8 cellular contexts compared by ENCODE assay signal in genomic region chr19:18291590-18292459, GRCh38. TPM values are rescaled to one million over a fixed set of nuclear protein-coding genes. Genes with fewer than 3 reads are reported as not detected.
DNase-seq lines count a peak whose midpoint lies in the region; ATAC-seq and TF ChIP-seq lines count a peak whose summit lies in the region.

No MANE protein-coding gene starts in this region.

- peak overlapping the region; percentile 94 for H3K9ac ChIP-seq in GM23248

- no peaks in the 10 kb centered on the region for H3K79me2 ChIP-seq in GM23248 (ENCODE audit: insufficient read depth)

- peaks cover 17% of the 10 kb centered on the region for H3F3A ChIP-seq in GM23248 (ENCODE audit: insufficient read depth)

- H3K4me2 ChIP-seq in GM23248 (ENCODE audit: unreplicated experiment), result peak overlapping the region; percentile 92

- POLR2A ChIA-PET in activated CD4-positive, alpha-beta memory T cell treated with anti-CD3 and anti-CD28 coated beads, Interleukin-2, amount 10 ng/mL, durations not matched to agents 7 days and 5 days (lab: Charles Lee), result interaction anchor here (0.9 to 7.0 kb wide), 11 partner anchors 11 to 627 kb away, joined by 3 to 691 read pairs (median 5); partner anchors contain the start of genes COPE, DDX49, JUND and LSM4

- CTCF ChIA-PET in activated CD4-positive, alpha-beta memory T cell treated with anti-CD3 and anti-CD28 coated beads, Interleukin-2, amount 10 ng/mL, durations not matched to agents 7 days and 5 days (lab: Charles Lee), result interaction anchor here (1.2 to 6.5 kb wide), 6 partner anchors 9 to 31 kb away, joined by 3 to 176 read pairs (median 8); partner anchors contain the start of genes JUND and LSM4

- DNase-seq in DMS53 treated with DMSO at 0.1 percent for 48 hours (lab: John Stamatoyannopoulos, UW; ENCODE audit: unreplicated experiment) (peak; percentile 22), GM23248 (peak; percentile 86), NCI-H2196 (lab: John Stamatoyannopoulos, UW; ENCODE audit: unreplicated experiment) (peak; percentile 65), lung (ENCODE audit: low spot score) (peak; percentile 90), HPDE6-E6E7 (ENCODE audit: extremely low spot score) (no peak)
- DNase-seq in activated CD4-positive, alpha-beta memory T cell treated with anti-CD3 and anti-CD28 coated beads, Interleukin-2, amount 10 ng/mL, durations not matched to agents 7 days and 5 days, result peak; percentile 90
- DNase-seq in effector CD4-positive, alpha-beta T cell, result peak; percentile 66
- DNase-seq in stimulated activated CD8-positive, alpha-beta memory T cell treated with anti-CD3 and anti-CD28 coated beads, Interleukin-12 subunit alpha, Interleukin-12 subunit beta, amount 100 ng/mL, for 1 hour (ENCODE audit: low read depth), result peak; percentile 70

- H3K36me3 ChIP-seq in GM23248 (ENCODE audit: low read depth) (no peaks in the 10 kb centered on the region), lung (ENCODE audit: control insufficient read depth in 2 of 2, insufficient read depth in 2 of 2, low read length in 2 of 2) (no peaks in the 10 kb centered on the region)

- H3K4me1 Mint-ChIP-seq in activated CD4-positive, alpha-beta memory T cell treated with anti-CD3 and anti-CD28 coated beads, Interleukin-2, amount 10 ng/mL, durations not matched to agents 7 days and 5 days, result peaks cover 79% of the 10 kb centered on the region

- H3K27me3 Mint-ChIP-seq in activated CD4-positive, alpha-beta memory T cell treated with anti-CD3 and anti-CD28 coated beads, Interleukin-2, amount 10 ng/mL, durations not matched to agents 7 days and 5 days, result no peaks in the 10 kb centered on the region

- H3K9me3 ChIP-seq in GM23248 (ENCODE audit: low read depth), result no peaks in the 10 kb centered on the region
- H3K9me3 ChIP-seq in lung (ENCODE audit: control insufficient read depth in 2 of 2, insufficient read depth in 1 of 2, low read length in 1 of 2), result no peaks in the 10 kb centered on the region

- no peaks in the 10 kb centered on the region for H3K9me3 Mint-ChIP-seq in activated CD4-positive, alpha-beta memory T cell treated with anti-CD3 and anti-CD28 coated beads, Interleukin-2, amount 10 ng/mL, durations not matched to agents 7 days and 5 days

- H3K4me3 ChIP-seq in GM23248 (peak overlapping the region; percentile 72), lung (peak overlapping the region; percentile 69)

- H3K27me3 ChIP-seq in GM23248 (replicated peaks; ENCODE audit: insufficient read depth) (no peaks in the 10 kb centered on the region), lung (ENCODE audit: control insufficient read depth, insufficient read depth) (no peaks in the 10 kb centered on the region)

- H3K4me3 Mint-ChIP-seq in activated CD4-positive, alpha-beta memory T cell treated with anti-CD3 and anti-CD28 coated beads, Interleukin-2, amount 10 ng/mL, durations not matched to agents 7 days and 5 days, result peak overlapping the region; percentile 96

- 0 to 1% methylated on average over 22 to 65 of the region's 75 CpGs for WGBS in GM23248 (ENCODE audit: low coverage in 1 of 2, low lambda C conversion rate in 2 of 2, missing lambda C conversion rate in 2 of 2), 2 experiments
- WGBS in lung, 2 donors, result 0 to 1% methylated on average over 47 to 75 of the region's 75 CpGs

- H3K9me2 ChIP-seq in GM23248 (ENCODE audit: insufficient read depth), result no peaks in the 10 kb centered on the region

- H2AFZ ChIP-seq in GM23248, result peak overlapping the region; percentile 63

- H3K27ac ChIP-seq in GM23248, result peak overlapping the region; percentile 88
- peak overlapping the region; percentile 96 for H3K27ac ChIP-seq in lung (ENCODE audit: low read depth in 1 of 2, low read length in 1 of 2)

- H3K4me1 ChIP-seq in GM23248 (ENCODE audit: insufficient read depth) (peaks cover 12% of the 10 kb centered on the region; the same call in 1 of the 2 replicates), lung (ENCODE audit: control insufficient read depth in 2 of 2, insufficient read depth in 2 of 2, low read length in 2 of 2) (peaks cover 0 to 4% of the 10 kb centered on the region in 2 donors)

- TF ChIP-seq CTCF in lung (IDR thresholded peaks at IDR 0.05; ENCODE audit: control extremely low read depth, extremely low read depth), result no peak

- peak overlapping the region; percentile 97 for H3K27ac Mint-ChIP-seq in activated CD4-positive, alpha-beta memory T cell treated with anti-CD3 and anti-CD28 coated beads, Interleukin-2, amount 10 ng/mL, durations not matched to agents 7 days and 5 days

- peak; percentile 75 for ATAC-seq in lung (ENCODE audit: insufficient read depth, low FRiP score)

- H3K36me3 Mint-ChIP-seq in activated CD4-positive, alpha-beta memory T cell treated with anti-CD3 and anti-CD28 coated beads, Interleukin-2, amount 10 ng/mL, durations not matched to agents 7 days and 5 days (ENCODE audit: low read depth), result peaks cover 31% of the 10 kb centered on the region

- no peaks in the 10 kb centered on the region for H4K20me1 ChIP-seq in GM23248 (ENCODE audit: insufficient read depth)

- in situ Hi-C loops in GM23248 (cut with MboI), result no loop called here

RNA-seq across cellular contexts. Expression of gene JUND, which starts 10.4 kb away (rescaled TPM):
- total RNA-seq in GM23248 (2014; rRNA removed; shearing (Covaris generic)), result 123 and 172 TPM in 2 replicates
- polyA plus RNA-seq in GM23248 (2016; fragmentation: Nextera tagmentation; extraction: Ambion mirVana), result 15.3 and 17.9 TPM in 2 replicates
- total RNA-seq in activated CD4-positive, alpha-beta memory T cell treated with anti-CD3 and anti-CD28 coated beads, Interleukin-2, amount 10 ng/mL, durations not matched to agents 7 days and 5 days, result 100 to 1,000 TPM; 390 to 402 TPM
- 100 to 1,000 TPM; 209 to 290 TPM for total RNA-seq in lung
- polyA plus RNA-seq in lung, result 100 to 1,000 TPM; 161 to 204 TPM

RNA-seq across cellular contexts. Expression of gene IQCN, which starts 17.6 kb away (rescaled TPM):
- 0.11 and 0.25 TPM in 2 replicates for total RNA-seq in GM23248 (2014; rRNA removed; shearing (Covaris generic))
- polyA plus RNA-seq in GM23248 (2016; fragmentation: Nextera tagmentation; extraction: Ambion mirVana), result 0.16 and 0.33 TPM in 2 replicates
- total RNA-seq in activated CD4-positive, alpha-beta memory T cell treated with anti-CD3 and anti-CD28 coated beads, Interleukin-2, amount 10 ng/mL, durations not matched to agents 7 days and 5 days, result 1 to 10 TPM; 1.6 to 1.7 TPM
- total RNA-seq in lung, result 1 to 10 TPM; 1.3 to 5.5 TPM
- polyA plus RNA-seq in lung, result 1 to 10 TPM in 1 of 2 donors, under 1 TPM in 1; 0.69 to 5.2 TPM

RNA-seq across cellular contexts. Expression of gene LSM4, which starts 31.1 kb away (rescaled TPM):
- 167 and 203 TPM in 2 replicates for total RNA-seq in GM23248 (2014; rRNA removed; shearing (Covaris generic))
- polyA plus RNA-seq in GM23248 (2016; fragmentation: Nextera tagmentation; extraction: Ambion mirVana) (200 and 208 TPM in 2 replicates), lung (100 to 1,000 TPM; 114 to 217 TPM)
- total RNA-seq in activated CD4-positive, alpha-beta memory T cell treated with anti-CD3 and anti-CD28 coated beads, Interleukin-2, amount 10 ng/mL, durations not matched to agents 7 days and 5 days, result 100 to 1,000 TPM; 180 to 186 TPM
- total RNA-seq in lung, result 100 to 1,000 TPM in 1 of 2 donors, 10 to 100 TPM in 1; 67.7 to 114 TPM

RNA-seq across cellular contexts. Expression of gene PGPEP1, which starts 48.6 kb away (rescaled TPM):
- 12.0 and 20.5 TPM in 2 replicates for total RNA-seq in GM23248 (2014; rRNA removed; shearing (Covaris generic))
- polyA plus RNA-seq in GM23248 (2016; fragmentation: Nextera tagmentation; extraction: Ambion mirVana), result 9.4 and 14.5 TPM in 2 replicates
- 10 to 100 TPM; 42.7 to 44.0 TPM for total RNA-seq in activated CD4-positive, alpha-beta memory T cell treated with anti-CD3 and anti-CD28 coated beads, Interleukin-2, amount 10 ng/mL, durations not matched to agents 7 days and 5 days
- total RNA-seq in lung, result 10 to 100 TPM; 14.0 to 41.6 TPM
- 10 to 100 TPM; 13.0 to 15.9 TPM for polyA plus RNA-seq in lung
